ENCODE assay signal across 10 cellular contexts in the genomic region with DNA sequence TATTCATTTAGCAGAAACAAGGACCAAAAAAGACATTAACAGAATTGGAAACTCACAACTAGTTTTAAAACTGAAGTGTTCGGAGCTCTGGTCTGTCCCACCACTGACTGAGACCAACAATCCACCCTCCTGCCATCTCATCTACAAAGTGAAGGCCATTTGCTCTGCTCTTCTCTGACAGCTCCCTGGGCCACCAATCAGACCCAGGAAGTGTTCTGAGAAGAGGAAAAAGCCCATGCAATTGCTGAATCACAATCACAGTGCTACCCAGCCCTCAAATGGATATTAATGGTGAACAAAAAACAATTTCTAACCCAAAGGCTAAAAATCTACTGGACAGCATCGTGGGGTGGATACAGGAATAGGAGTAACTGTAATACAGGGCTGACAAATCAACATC. TPM values are rescaled to one million over a fixed set of nuclear protein-coding genes. Genes with fewer than 3 reads are reported as not detected.
DNase-seq lines count a peak whose midpoint lies in the region; ATAC-seq and TF ChIP-seq lines count a peak whose summit lies in the region.
"Had no signal": no experiment of that assay in that cellular context is flagged by ENCODE, and none has a peak within 500 bp of the region (broad histone marks: within the 10 kb centered on the region; RNA-seq: fewer than 3 reads in every experiment).

No MANE protein-coding gene starts in this region.

- POLR2A ChIA-PET in BJ (lab: Charles Lee): no interaction called here
- POLR2A ChIA-PET in naive thymus-derived CD8-positive, alpha-beta T cell (lab: Charles Lee): interaction anchor here (0.9 to 4.9 kb wide), 4 partner anchors 10 to 47 kb away, joined by 3 to 161 read pairs (median 36); partner anchors contain the start of genes CWC25 and LASP1

- peak overlapping the region; percentile 82; the same call in 1 of the 2 replicates for H3K27ac ChIP-seq in KMS-11

- ATAC-seq in naive thymus-derived CD8-positive, alpha-beta T cell: no peak
- ATAC-seq in left colon: no peak
- ATAC-seq in GM21360 (IDR thresholded peaks at IDR 0.05; ENCODE audit: unreplicated experiment): no peak

- intact Hi-C loops in left colon (cut with DNase I, micrococcal nuclease): no loop called here

- DNase-seq in BJ (ENCODE audit: low read depth): no peak
- DNase-seq in choroid plexus epithelial cell (ENCODE audit: low read depth): peak; percentile 38
- no peak for DNase-seq in naive thymus-derived CD8-positive, alpha-beta T cell
- DNase-seq in Ammon's horn (ENCODE audit: low spot score): no peak
- DNase-seq in left colon: no peak
- DNase-seq in NCI-H187 (lab: John Stamatoyannopoulos, UW): no peak
- DNase-seq: NCI-H1930; stimulated activated CD4-positive, alpha-beta T cell treated with anti-CD3 and anti-CD28 coated beads, Interleukin-4, amount 100 ng/mL, for 4 hours had no signal

- no peaks in the 10 kb centered on the region for H3K27me3 ChIP-seq in BJ (ENCODE audit: control insufficient read depth, insufficient read depth, low read length)
- H3K27me3 ChIP-seq in KMS-11 (ENCODE audit: insufficient read depth, low read depth): no peaks in the 10 kb centered on the region

- H3K36me3 ChIP-seq in BJ (ENCODE audit: control insufficient read depth, insufficient read depth, low read length): peaks cover 9% of the 10 kb centered on the region
- peaks cover 41% of the 10 kb centered on the region; the same call in 1 of the 2 replicates for H3K36me3 ChIP-seq in KMS-11 (ENCODE audit: insufficient read depth)

- peaks cover 0 to 64% (median 21%) of the 10 kb centered on the region in 3 donors for H3K36me3 Mint-ChIP-seq in naive thymus-derived CD8-positive, alpha-beta T cell

- peak overlapping the region; percentile 96 for H3K4me2 ChIP-seq in KMS-11

- no peak overlapping the region for H2AFZ ChIP-seq in KMS-11 (ENCODE audit: low read depth)

- TF ChIP-seq CTCF in BJ (IDR thresholded peaks at IDR 0.05; ENCODE audit: insufficient read depth, low read depth, low read length): no peak
- no peak for TF ChIP-seq CTCF in KMS-11 (conservative IDR thresholded peaks at IDR 0.05; ENCODE audit: low read depth, low read length)
- TF ChIP-seq CTCF in choroid plexus epithelial cell (conservative IDR thresholded peaks at IDR 0.05; ENCODE audit: low read depth, low read length): no peak

- peak overlapping the region; percentile 75 to 100 (median 99) for H3K27ac Mint-ChIP-seq in naive thymus-derived CD8-positive, alpha-beta T cell

- CTCF ChIA-PET in BJ (lab: Yijun Ruan, JAX): no interaction called here

- peaks cover 32% of the 10 kb centered on the region for H4K20me1 ChIP-seq in KMS-11 (ENCODE audit: insufficient read depth)

- peak overlapping the region; percentile 95; the same call in 1 of the 2 replicates for H3K9ac ChIP-seq in KMS-11

- H3K4me3 ChIP-seq in BJ (ENCODE audit: low read depth, low read length): peak overlapping the region; percentile 61
- H3K4me3 ChIP-seq in KMS-11 (IDR thresholded peaks at IDR 0.05; ENCODE audit: insufficient read depth, low read depth, low read length): no peak overlapping the region
- peak overlapping the region; percentile 87 for H3K4me3 ChIP-seq in choroid plexus epithelial cell (ENCODE audit: low read depth, low read length)

- peaks cover 36% of the 10 kb centered on the region for H3K79me2 ChIP-seq in KMS-11 (ENCODE audit: insufficient read depth, low read depth)

- peaks cover 26% of the 10 kb centered on the region for H3K4me1 ChIP-seq in KMS-11 (ENCODE audit: low read depth, poor library complexity, severe bottlenecking)

- peaks cover 29 to 46% (median 44%) of the 10 kb centered on the region in 4 donors for H3K4me1 Mint-ChIP-seq in naive thymus-derived CD8-positive, alpha-beta T cell

- H3K27me3 Mint-ChIP-seq in naive thymus-derived CD8-positive, alpha-beta T cell: no peaks in the 10 kb centered on the region

- H3K4me3 Mint-ChIP-seq in naive thymus-derived CD8-positive, alpha-beta T cell: peak overlapping the region; percentile 94 to 99 (median 96)

- no peaks in the 10 kb centered on the region for H3K9me3 Mint-ChIP-seq in naive thymus-derived CD8-positive, alpha-beta T cell

RNA-seq across cellular contexts. Expression of gene RPL23, which starts 2.1 kb away (rescaled TPM):
- polyA plus RNA-seq in BJ (2011; rRNA removed): 1,440 and 2,342 TPM in 2 replicates
- polyA minus RNA-seq in BJ (2011; rRNA and poly(A)+ RNA removed): 176 and 213 TPM in 2 replicates
- 1,000 to 10,000 TPM; 1,755 to 1,793 TPM for total RNA-seq in naive thymus-derived CD8-positive, alpha-beta T cell
- 1,000 to 10,000 TPM; 1,506 to 1,897 (median 1,688) TPM for polyA plus RNA-seq in naive thymus-derived CD8-positive, alpha-beta T cell
- total RNA-seq in left colon: 100 to 1,000 TPM; 836 to 861 TPM

RNA-seq across cellular contexts. Expression of gene LASP1, which starts 18.4 kb away (rescaled TPM):
- polyA plus RNA-seq in BJ (2011; rRNA removed): 254 and 321 TPM in 2 replicates
- 251 and 287 TPM in 2 replicates for polyA minus RNA-seq in BJ (2011; rRNA and poly(A)+ RNA removed)
- total RNA-seq in naive thymus-derived CD8-positive, alpha-beta T cell: 100 to 1,000 TPM; 103 to 107 TPM
- polyA plus RNA-seq in naive thymus-derived CD8-positive, alpha-beta T cell: 10 to 100 TPM; 50.1 to 53.1 (median 52.0) TPM
- 100 to 1,000 TPM; 245 to 318 TPM for total RNA-seq in left colon

RNA-seq across cellular contexts. Expression of gene CWC25, which starts 26.3 kb away (rescaled TPM):
- polyA plus RNA-seq in BJ (2011; rRNA removed): 14.1 and 14.5 TPM in 2 replicates
- 4.6 and 5.5 TPM in 2 replicates for polyA minus RNA-seq in BJ (2011; rRNA and poly(A)+ RNA removed)
- 10 to 100 TPM; 36.1 to 41.3 TPM for total RNA-seq in naive thymus-derived CD8-positive, alpha-beta T cell
- 1 to 10 TPM; 6.3 to 7.4 (median 6.4) TPM for polyA plus RNA-seq in naive thymus-derived CD8-positive, alpha-beta T cell
- total RNA-seq in left colon: 10 to 100 TPM; 19.0 to 21.0 TPM

RNA-seq across cellular contexts. Expression of gene PIP4K2B, which starts 52.1 kb away (rescaled TPM):
- polyA plus RNA-seq in BJ (2011; rRNA removed): 37.2 and 41.6 TPM in 2 replicates
- 37.9 and 46.6 TPM in 2 replicates for polyA minus RNA-seq in BJ (2011; rRNA and poly(A)+ RNA removed)
- 10 to 100 TPM; 58.2 to 64.2 TPM for total RNA-seq in naive thymus-derived CD8-positive, alpha-beta T cell
- polyA plus RNA-seq in naive thymus-derived CD8-positive, alpha-beta T cell: 10 to 100 TPM; 11.8 to 17.8 (median 16.5) TPM
- total RNA-seq in left colon: 10 to 100 TPM; 14.1 to 18.5 TPM
